ENCODE assay signal across 1 cellular context in genomic region chr20:31879143-31879987, GRCh38.
TF ChIP-seq lines count a peak whose summit lies in the region.

No MANE protein-coding gene starts in this region.

TF ChIP-seq in K562, 482 proteins besides CTCF, POLR2A, EP300 and RAD21 (continued from another document and continues in another):
- TF ChIP-seq ZBTB9 (CRISPR knock-in tag; IDR thresholded peaks at IDR 0.05) (no peak), GABPB2 (CRISPR knock-in tag; conservative IDR thresholded peaks at IDR 0.05) (no peak), HOMEZ (CRISPR knock-in tag; IDR thresholded peaks at IDR 0.05) (no peak), FOXJ2 (tag; IDR thresholded peaks at IDR 0.05) (peak; percentile 96), ZBTB12 (CRISPR knock-in tag; IDR thresholded peaks at IDR 0.05) (no peak), C11orf30 (IDR thresholded peaks at IDR 0.05; ENCODE audit: low read depth) (no peak), MTF1 (CRISPR knock-in tag; IDR thresholded peaks at IDR 0.05; ENCODE audit: borderline replicate concordance) (no peak), BDP1 (IDR thresholded peaks at IDR 0.05; ENCODE audit: insufficient read depth, insufficient read length) (no peak), BCOR (IDR thresholded peaks at IDR 0.05) (peak; percentile 68), SRSF3 (IDR thresholded peaks at IDR 0.05; ENCODE audit: insufficient read depth, low read length) (no peak), ZZZ3 (IDR thresholded peaks at IDR 0.05) (no peak), MXI1 (IDR thresholded peaks at IDR 0.05; ENCODE audit: low read depth, low read length) (peak; percentile 98), ELF4 (CRISPR knock-in tag; IDR thresholded peaks at IDR 0.05) (no peak), MEIS2 (IDR thresholded peaks at IDR 0.05; ENCODE audit: partially characterized antibody) (peak; percentile 52), MNT (conservative IDR thresholded peaks at IDR 0.05) (peak; percentile 99), ZFP1 (CRISPR knock-in tag; IDR thresholded peaks at IDR 0.05) (no peak), ZNF408 (CRISPR knock-in tag; IDR thresholded peaks at IDR 0.05; ENCODE audit: low read depth) (no peak), JUNB (CRISPR knock-in tag; conservative IDR thresholded peaks at IDR 0.05) (no peak), BHLHE40 (IDR thresholded peaks at IDR 0.05; ENCODE audit: low read length) (peak; percentile 84), ZNF609 (CRISPR knock-in tag; IDR thresholded peaks at IDR 0.05; ENCODE audit: borderline replicate concordance) (0 out of 2 replicates have a peak, but pooled peaks have one; percentile 36), HMBOX1 (IDR thresholded peaks at IDR 0.05) (peak; percentile 93), ARNT (IDR thresholded peaks at IDR 0.05) (no peak), SREBF1 (IDR thresholded peaks at IDR 0.05; ENCODE audit: borderline replicate concordance, low read depth, low read length) (peak; percentile 55; the same call in 1 of the 2 replicates), SP2 (IDR thresholded peaks at IDR 0.05; ENCODE audit: extremely low read depth, low read depth, low read length, poor library complexity, severe bottlenecking) (no peak), ZNF316 (IDR thresholded peaks at IDR 0.05) (no peak), CREB1 (IDR thresholded peaks at IDR 0.05) (no peak), CREB1 (CRISPR knock-in tag; IDR thresholded peaks at IDR 0.05) (0 out of 2 replicates have a peak, but pooled peaks have one; percentile 33), CBX3 (IDR thresholded peaks at IDR 0.05; ENCODE audit: borderline replicate concordance in 1 of 2, low read length in 2 of 2) (no peak), FOXJ3 (CRISPR knock-in tag; IDR thresholded peaks at IDR 0.05) (peak; percentile 55; the same call in 1 of the 2 replicates), NCOA6 (IDR thresholded peaks at IDR 0.05) (no peak), ZNF212 (CRISPR knock-in tag; IDR thresholded peaks at IDR 0.05) (no peak), POLR2H (tag; IDR thresholded peaks at IDR 0.05; ENCODE audit: low read depth) (no peak), SNIP1 (IDR thresholded peaks at IDR 0.05; ENCODE audit: low read depth) (no peak), DACH1 (IDR thresholded peaks at IDR 0.05; ENCODE audit: partially characterized antibody) (no peak), CHD4 (IDR thresholded peaks at IDR 0.05; ENCODE audit: insufficient read depth, insufficient replicate concordance, low read depth, low read length, poor library complexity, severe bottlenecking) (no peak), RBM25 (IDR thresholded peaks at IDR 0.05; ENCODE audit: low read depth, low read length, severe bottlenecking) (no peak), GABPA (tag; conservative IDR thresholded peaks at IDR 0.05; ENCODE audit: low read depth) (no peak), MYNN (IDR thresholded peaks at IDR 0.05) (no peak), MYNN (CRISPR knock-in tag; IDR thresholded peaks at IDR 0.05) (no peak), ESRRA (IDR thresholded peaks at IDR 0.05; ENCODE audit: borderline replicate concordance, low read depth) (peak; percentile 33; the same call in 1 of the 2 replicates), EHMT2 (IDR thresholded peaks at IDR 0.05) (0 out of 2 replicates have a peak, but pooled peaks have one; percentile 6), PHF20 (IDR thresholded peaks at IDR 0.05; ENCODE audit: partially characterized antibody) (no peak), ZNF263 (CRISPR knock-in tag; IDR thresholded peaks at IDR 0.05; ENCODE audit: borderline replicate concordance) (no peak), MBD2 (IDR thresholded peaks at IDR 0.05; ENCODE audit: borderline replicate concordance, low read depth) (no peak), ARHGAP35 (IDR thresholded peaks at IDR 0.05; ENCODE audit: partially characterized antibody) (no peak), RBFOX2 (IDR thresholded peaks at IDR 0.05; ENCODE audit: low read depth, low read length) (0 out of 2 replicates have a peak, but pooled peaks have one; percentile 40), SIN3B (IDR thresholded peaks at IDR 0.05; ENCODE audit: low read depth) (no peak), VEZF1 (CRISPR knock-in tag; IDR thresholded peaks at IDR 0.05) (peak; percentile 98), ZBTB2 (IDR thresholded peaks at IDR 0.05) (peak; percentile 34; the same call in 1 of the 2 replicates), ZNF707 (CRISPR knock-in tag; conservative IDR thresholded peaks at IDR 0.05) (no peak), AFF4 (CRISPR knock-in tag; IDR thresholded peaks at IDR 0.05) (no peak), NEUROD1 (IDR thresholded peaks at IDR 0.05; ENCODE audit: borderline replicate concordance, low read depth, low read length, partially characterized antibody) (peak; percentile 25)
